Comparison of ENCODE assay signal across 8 cellular contexts in genomic region chr5:135560858-135561257, GRCh38. TPM values are rescaled to one million over a fixed set of nuclear protein-coding genes. Genes with fewer than 3 reads are reported as not detected.
DNase-seq lines count a peak whose midpoint lies in the region; ATAC-seq and TF ChIP-seq lines count a peak whose summit lies in the region.

No MANE protein-coding gene starts in this region.

- H3K9me2 ChIP-seq in PC-9 (ENCODE audit: insufficient read depth) = no peaks in the 10 kb centered on the region

- H4K20me1 ChIP-seq in PC-9 (ENCODE audit: insufficient read depth) = no peaks in the 10 kb centered on the region

- POLR2A ChIA-PET in PC-9 (lab: Charles Lee; ENCODE audit: unreplicated experiment) = interaction anchor here (0.6 kb wide), 1 partner anchor 1170 kb away, joined by 7 read pairs; no protein-coding TSS in a partner anchor

- no peaks in the 10 kb centered on the region for H3K4me1 ChIP-seq in PC-9 (replicated peaks; ENCODE audit: insufficient read depth)
- H3K4me1 ChIP-seq in upper lobe of left lung = peaks cover 0 to 5% (median 0%) of the 10 kb centered on the region in 4 donors

- DNase-seq in DMS79 treated with DMSO at 0.1 percent for 48 hours (lab: John Stamatoyannopoulos, UW) (peak; percentile 14), HuH-7.5 (ENCODE audit: low spot score) (peak; percentile 71), PC-9 (peak; percentile 44 to 65), fibroblast of the aortic adventitia (ENCODE audit: low read depth) (peak; percentile 78), osteocyte (ENCODE audit: extremely low spot score, unreplicated experiment) (peak; percentile 90), upper lobe of left lung (peak; percentile 68)
- peak; percentile 88 for DNase-seq in activated T-cell treated with anti-CD3 and anti-CD28 coated beads, Interleukin-2, amount 50 U/mL, for 48 hours

- ATAC-seq in GM21526 (IDR thresholded peaks at IDR 0.05; ENCODE audit: low FRiP score, unreplicated experiment) = peak; percentile 94
- ATAC-seq in upper lobe of left lung (ENCODE audit: low FRiP score in 2 of 2) = peak in 1 of 2 donors; percentile 91

- no peaks in the 10 kb centered on the region for H3F3A ChIP-seq in PC-9 (ENCODE audit: insufficient read depth, low read depth)

- WGBS in upper lobe of left lung, 2 donors = 17 to 22% methylated on average over 14 of the region's 14 CpGs

- no peaks in the 10 kb centered on the region for H3K36me3 Mint-ChIP-seq in osteocyte (ENCODE audit: unreplicated experiment)

- no peak overlapping the region for H3K4me3 ChIP-seq in PC-9
- no peak overlapping the region for H3K4me3 ChIP-seq in fibroblast of the aortic adventitia (ENCODE audit: low read depth, low read length)
- H3K4me3 ChIP-seq in upper lobe of left lung = no peak overlapping the region

- intact Hi-C loops in PC-9 (cut with micrococcal nuclease; ENCODE audit: unreplicated experiment) = loop anchor here (2.0 to 10.0 kb wide), 3 partner anchors 271 to 652 kb away; partner anchors contain the start of gene SLC25A48

- no peaks in the 10 kb centered on the region for H3K79me2 ChIP-seq in PC-9 (ENCODE audit: low read depth)

- TF ChIP-seq POLR2A in upper lobe of left lung (IDR thresholded peaks at IDR 0.05) = no peak

- H3K27ac Mint-ChIP-seq in osteocyte (ENCODE audit: unreplicated experiment) = no peak overlapping the region

- H3K4me2 ChIP-seq in PC-9 = no peak overlapping the region

- H3K4me1 Mint-ChIP-seq in osteocyte (ENCODE audit: unreplicated experiment) = peaks cover 2% of the 10 kb centered on the region

- H3K4me3 Mint-ChIP-seq in osteocyte (ENCODE audit: unreplicated experiment) = no peak overlapping the region

- H3K9me3 ChIP-seq in PC-9 (ENCODE audit: insufficient read depth, low read depth) = no peaks in the 10 kb centered on the region
- no peaks in the 10 kb centered on the region for H3K9me3 ChIP-seq in upper lobe of left lung

- H3K27ac ChIP-seq in PC-9 (no peak overlapping the region), upper lobe of left lung (no peak overlapping the region)

- TF ChIP-seq EP300 in upper lobe of left lung (IDR thresholded peaks at IDR 0.05) = no peak

- no TSS peak for BruUV-seq in PC-9 (replicated peaks; lab: Mats Ljungman, UMichigan)

- no peaks in the 10 kb centered on the region for H3K9me3 Mint-ChIP-seq in osteocyte (ENCODE audit: unreplicated experiment)

- peaks cover 66% of the 10 kb centered on the region for H3K27me3 ChIP-seq in PC-9 (ENCODE audit: insufficient read depth, low read depth)
- H3K27me3 ChIP-seq in upper lobe of left lung = no peaks in the 10 kb centered on the region

- TF ChIP-seq CTCF in PC-9 (conservative IDR thresholded peaks at IDR 0.05) (peak; percentile 75), fibroblast of the aortic adventitia (IDR thresholded peaks at IDR 0.05; ENCODE audit: insufficient read depth, low read length) (peak; percentile 84), osteocyte (IDR thresholded peaks at IDR 0.05) (peak; percentile 90), upper lobe of left lung (IDR thresholded peaks at IDR 0.05) (peak; percentile 53 to 78 (median 71))

- no peak overlapping the region for H2AFZ ChIP-seq in PC-9

- H3K36me3 ChIP-seq in PC-9 (ENCODE audit: low read depth) = no peaks in the 10 kb centered on the region
- H3K36me3 ChIP-seq in upper lobe of left lung = no peaks in the 10 kb centered on the region

- CTCF ChIA-PET in PC-9 (lab: Charles Lee) = interaction anchor here (0.6 to 1.0 kb wide), 3 partner anchors 163 to 269 kb away, joined by 3 to 4 read pairs (median 4); no protein-coding TSS in a partner anchor

- H3K27me3 Mint-ChIP-seq in osteocyte (ENCODE audit: unreplicated experiment) = peaks cover 65% of the 10 kb centered on the region

RNA-seq across cellular contexts. Expression of gene CXCL14, which starts 17.9 kb away (rescaled TPM):
- not detected in 2 replicates for total RNA-seq in PC-9 (2021)
- total RNA-seq in fibroblast of the aortic adventitia (ENCODE audit: low replicate concordance) = 0.18 and 0.33 TPM in 2 replicates
- total RNA-seq in osteocyte = 0.16 TPM in 1 of 2 replicates, not detected in the other
- total RNA-seq in upper lobe of left lung = 1 to 10 TPM in 3 of 6 donors, under 1 TPM in 1, not detected in 2; 0.15 to 5.5 (median 2.4) TPM

RNA-seq across cellular contexts. Expression of gene NEUROG1, which starts 25.1 kb away (rescaled TPM):
- total RNA-seq in PC-9 (2021) = not detected in 2 replicates
- total RNA-seq in fibroblast of the aortic adventitia (ENCODE audit: low replicate concordance) = not detected in 2 replicates
- not detected in 2 replicates for total RNA-seq in osteocyte
- not detected for total RNA-seq in upper lobe of left lung

Comparison
In these comparisons a context has a peak if more than half of its experiments do, and no peak if none do; other contexts are left out.
1. DNase-seq: peak in every context shown above with its lines; median percentile 90 in osteocyte; 88 in activated T-cell treated with anti-CD3 and anti-CD28 coated beads, Interleukin-2, amount 50 U/mL, for 48 hours; 78 in fibroblast of the aortic adventitia; 71 in HuH-7.5; 68 in upper lobe of left lung; 54 in PC-9; 14 in DMS79 treated with DMSO at 0.1 percent for 48 hours.